ENCODE assay signal across 10 cellular contexts in genomic region chr4:73224886-73225285, GRCh38. TPM values are rescaled to one million over a fixed set of nuclear protein-coding genes. Genes with fewer than 3 reads are reported as not detected.
A peak's percentile ranks its signal among the peaks of the same experiment; 100 is the strongest.
DNase-seq lines count a peak whose midpoint lies in the region; ATAC-seq and TF ChIP-seq lines count a peak whose summit lies in the region.
"Had no signal": no experiment of that assay in that cellular context is flagged by ENCODE, and none has a peak within 500 bp of the region (broad histone marks: within the 10 kb centered on the region; RNA-seq: fewer than 3 reads in every experiment).

No MANE protein-coding gene starts in this region.

- H3K4me3 ChIP-seq in IMR-90 (ENCODE audit: insufficient read depth, low read depth, low read length) (no peak overlapping the region), spleen (no peak overlapping the region), left ventricle myocardium inferior (no peak overlapping the region), MG63 (no peak overlapping the region)

- intact Hi-C loops in IMR-90 (cut with micrococcal nuclease) (loop anchor here (5.0 kb wide), 1 partner anchor 32 kb away; the partner anchor contains the start of gene ANKRD17), spleen (cut with DNase I; ENCODE audit: low total_unique reads) (no loop called here), left ventricle myocardium inferior (cut with micrococcal nuclease) (no loop called here), MCF 10A (cut with micrococcal nuclease) (no loop called here)

- CTCF ChIA-PET in IMR-90 (lab: Yijun Ruan, JAX), result no interaction called here
- CTCF ChIA-PET in MCF 10A (lab: Yijun Ruan, JAX), result no interaction called here

- peaks cover 3% of the 10 kb centered on the region for H3K36me3 Mint-ChIP-seq in activated naive CD4-positive, alpha-beta T cell treated with anti-CD3 and anti-CD28 coated beads, Interleukin-2, amount 50 U/mL, for 24 hours
- H3K36me3 Mint-ChIP-seq in activated naive CD8-positive, alpha-beta T cell treated with anti-CD3 and anti-CD28 coated beads for 36 hours, result peaks cover 16% of the 10 kb centered on the region
- peaks cover 11% of the 10 kb centered on the region for H3K36me3 Mint-ChIP-seq in MCF 10A (ENCODE audit: insufficient read depth, unreplicated experiment)

- no peaks in the 10 kb centered on the region for H3K9me1 ChIP-seq in IMR-90 (ENCODE audit: insufficient read depth, low read length)

- no peak overlapping the region for H3K4me2 ChIP-seq in IMR-90 (ENCODE audit: low read depth, low read length)

- H3K14ac ChIP-seq in IMR-90 (replicated peaks; ENCODE audit: low read depth, low read length), result no peak overlapping the region

- TF ChIP-seq CTCF in IMR-90 (conservative IDR thresholded peaks at IDR 0.05; ENCODE audit: low read depth, low read length) (no peak), spleen (IDR thresholded peaks at IDR 0.05 in 8 of 11, conservative IDR thresholded peaks at IDR 0.05 in 3 of 11) (no peak), left ventricle myocardium inferior (IDR thresholded peaks at IDR 0.05; ENCODE audit: borderline replicate concordance) (no peak), MCF 10A (IDR thresholded peaks at IDR 0.05; ENCODE audit: unreplicated experiment) (no peak)

- H3K36me3 ChIP-seq in IMR-90 (ENCODE audit: control insufficient read depth, insufficient read depth, low read length), result no peaks in the 10 kb centered on the region
- no peaks in the 10 kb centered on the region for H3K36me3 ChIP-seq in spleen
- no peaks in the 10 kb centered on the region for H3K36me3 ChIP-seq in left ventricle myocardium inferior
- H3K36me3 ChIP-seq in MG63, result peaks cover 9% of the 10 kb centered on the region

- H3K9me3 Mint-ChIP-seq in activated naive CD4-positive, alpha-beta T cell treated with anti-CD3 and anti-CD28 coated beads, Interleukin-2, amount 50 U/mL, for 24 hours, result no peaks in the 10 kb centered on the region
- H3K9me3 Mint-ChIP-seq in activated naive CD8-positive, alpha-beta T cell treated with anti-CD3 and anti-CD28 coated beads for 36 hours, result peaks cover 3% of the 10 kb centered on the region
- no peaks in the 10 kb centered on the region for H3K9me3 Mint-ChIP-seq in MCF 10A (ENCODE audit: unreplicated experiment)
- H3K9me3 Mint-ChIP-seq: stimulated activated effector memory CD8-positive, alpha-beta T cell treated with anti-CD3 and anti-CD28 coated beads, Interleukin-12 subunit alpha, Interleukin-12 subunit beta, amount 100 ng/mL, for 72 hours had no signal

- H3K4me1 ChIP-seq in IMR-90 (ENCODE audit: control insufficient read depth, insufficient read depth, low read length) (peaks cover 3% of the 10 kb centered on the region), spleen (peaks cover 22 to 57% (median 45%) of the 10 kb centered on the region in 6 donors), left ventricle myocardium inferior (peaks cover 53% of the 10 kb centered on the region)

- ATAC-seq in IMR-90 (ENCODE audit: low read depth), result no peak
- ATAC-seq: stimulated activated effector memory CD8-positive, alpha-beta T cell treated with anti-CD3 and anti-CD28 coated beads, Interleukin-12 subunit alpha, Interleukin-12 subunit beta, amount 100 ng/mL, for 72 hours had no signal

- H3K4me1 Mint-ChIP-seq in activated naive CD4-positive, alpha-beta T cell treated with anti-CD3 and anti-CD28 coated beads, Interleukin-2, amount 50 U/mL, for 24 hours, result peaks cover 38% of the 10 kb centered on the region
- peaks cover 19% of the 10 kb centered on the region for H3K4me1 Mint-ChIP-seq in activated naive CD8-positive, alpha-beta T cell treated with anti-CD3 and anti-CD28 coated beads for 36 hours
- H3K4me1 Mint-ChIP-seq in MCF 10A (ENCODE audit: insufficient read depth, unreplicated experiment), result peaks cover 11% of the 10 kb centered on the region

- no peak overlapping the region for H4K91ac ChIP-seq in IMR-90 (ENCODE audit: insufficient read depth, low read depth, low read length)

- H3K18ac ChIP-seq in IMR-90 (ENCODE audit: low read depth, low read length), result no peak overlapping the region

- no peak overlapping the region for H4K5ac ChIP-seq in IMR-90 (ENCODE audit: low read depth, low read length)

- no peak overlapping the region for H2BK20ac ChIP-seq in IMR-90 (ENCODE audit: low read depth, low read length)

- no peak overlapping the region for H3K23ac ChIP-seq in IMR-90 (ENCODE audit: low read depth, low read length)

- no peak for TF ChIP-seq RAD21 in IMR-90 (IDR thresholded peaks at IDR 0.05; ENCODE audit: low read length)

- H2BK5ac ChIP-seq in IMR-90 (ENCODE audit: low read depth, low read length, poor library complexity, severe bottlenecking), result no peak overlapping the region

- no peak for TF ChIP-seq POLR2A in IMR-90 (IDR thresholded peaks at IDR 0.05; ENCODE audit: low read depth, low read length)
- no peak for TF ChIP-seq POLR2A in spleen (IDR thresholded peaks at IDR 0.05)

- peak overlapping the region; percentile 30 for H3K27ac Mint-ChIP-seq in activated naive CD4-positive, alpha-beta T cell treated with anti-CD3 and anti-CD28 coated beads, Interleukin-2, amount 50 U/mL, for 24 hours
- peak overlapping the region; percentile 46 for H3K27ac Mint-ChIP-seq in activated naive CD8-positive, alpha-beta T cell treated with anti-CD3 and anti-CD28 coated beads for 36 hours
- H3K27ac Mint-ChIP-seq in MCF 10A (ENCODE audit: low read depth, unreplicated experiment), result no peak overlapping the region

- no peak overlapping the region for H3K56ac ChIP-seq in IMR-90 (ENCODE audit: extremely low read depth, insufficient read depth, low read length)

- POLR2A ChIA-PET in IMR-90 (lab: Charles Lee; ENCODE audit: unreplicated experiment), result no interaction called here
- POLR2A ChIA-PET in MCF 10A (lab: Yijun Ruan, JAX), result interaction anchor here (4.7 to 5.1 kb wide), 2 partner anchors 10 to 33 kb away, joined by 21 to 82 read pairs; partner anchors contain the start of gene ANKRD17

- H3K27me3 Mint-ChIP-seq in activated naive CD4-positive, alpha-beta T cell treated with anti-CD3 and anti-CD28 coated beads, Interleukin-2, amount 50 U/mL, for 24 hours, result no peaks in the 10 kb centered on the region
- no peaks in the 10 kb centered on the region for H3K27me3 Mint-ChIP-seq in activated naive CD8-positive, alpha-beta T cell treated with anti-CD3 and anti-CD28 coated beads for 36 hours
- no peaks in the 10 kb centered on the region for H3K27me3 Mint-ChIP-seq in MCF 10A (ENCODE audit: insufficient read depth, unreplicated experiment)

- H3K27ac ChIP-seq in IMR-90 (ENCODE audit: insufficient read depth, low read length) (no peak overlapping the region), spleen (peak overlapping the region in 5 of 8 donors; percentile 34 to 86 (median 46)), left ventricle myocardium inferior (replicated peaks) (no peak overlapping the region)

- no peak overlapping the region for H2AK5ac ChIP-seq in IMR-90 (ENCODE audit: low read depth, low read length)

- dilution Hi-C loops in IMR-90 (cut with HindIII; ENCODE audit: low sequenced_read_pairs, unreplicated experiment), result no loop called here

- no peak overlapping the region for H2AK9ac ChIP-seq in IMR-90 (replicated peaks; ENCODE audit: low read depth, low read length, poor library complexity)

- DNase-seq in activated naive CD4-positive, alpha-beta T cell treated with anti-CD3 and anti-CD28 coated beads, Interleukin-2, amount 50 U/mL, for 16 hours, result no peak
- DNase-seq in IMR-90 (no peak), spleen (no peak), left ventricle myocardium inferior (no peak), MG63 (no peak), MCF 10A (ENCODE audit: unreplicated experiment) (no peak)
- no peak for DNase-seq in activated naive CD8-positive, alpha-beta T cell treated with anti-CD3 and anti-CD28 coated beads for 36 hours
- DNase-seq: activated CD8-positive, alpha-beta memory T cell treated with anti-CD3 and anti-CD28 coated beads, Interleukin-2, amount 50 U/mL, for 4 hours had no signal

- peaks cover 4% of the 10 kb centered on the region; the same call in 1 of the 2 replicates for H4K20me1 ChIP-seq in IMR-90 (ENCODE audit: insufficient read depth, low read length)

- no peak overlapping the region for H2BK15ac ChIP-seq in IMR-90 (ENCODE audit: low read depth, low read length)

- no peak overlapping the region for H4K8ac ChIP-seq in IMR-90 (ENCODE audit: low read depth in 2 of 2, low read length in 2 of 2)

- no peak overlapping the region for H3K4ac ChIP-seq in IMR-90 (ENCODE audit: low read depth, low read length)

- BruUV-seq in IMR-90 (replicated peaks; lab: Mats Ljungman, UMichigan) (TSS peak; percentile 3), MCF 10A (replicated peaks; lab: Mats Ljungman, UMichigan) (no TSS peak)

- H2BK120ac ChIP-seq in IMR-90 (ENCODE audit: low read depth, low read length), result no peak overlapping the region

- in situ Hi-C loops in IMR-90 (cut with MboI; ENCODE audit: low sequenced_read_pairs), result no loop called here

- no peak overlapping the region for H3K9ac ChIP-seq in IMR-90 (ENCODE audit: low read depth, low read length)

- H3K9me3 ChIP-seq in IMR-90 (ENCODE audit: control insufficient read depth, insufficient read depth, low read length), result no peaks in the 10 kb centered on the region
- peaks cover 0 to 5% (median 0%) of the 10 kb centered on the region in 8 donors for H3K9me3 ChIP-seq in spleen
- H3K9me3 ChIP-seq in left ventricle myocardium inferior (replicated peaks), result no peaks in the 10 kb centered on the region
- H3K9me3 ChIP-seq in MG63, result no peaks in the 10 kb centered on the region

- H3K4me3 Mint-ChIP-seq in activated naive CD4-positive, alpha-beta T cell treated with anti-CD3 and anti-CD28 coated beads, Interleukin-2, amount 50 U/mL, for 24 hours, result no peak overlapping the region
- no peak overlapping the region for H3K4me3 Mint-ChIP-seq in activated naive CD8-positive, alpha-beta T cell treated with anti-CD3 and anti-CD28 coated beads for 36 hours
- H3K4me3 Mint-ChIP-seq in MCF 10A (ENCODE audit: unreplicated experiment), result no peak overlapping the region
- H3K4me3 Mint-ChIP-seq: stimulated activated effector memory CD8-positive, alpha-beta T cell treated with anti-CD3 and anti-CD28 coated beads, Interleukin-12 subunit alpha, Interleukin-12 subunit beta, amount 100 ng/mL, for 72 hours had no signal

- H2AFZ ChIP-seq in IMR-90 (replicated peaks; ENCODE audit: low read length, poor library complexity), result no peak overlapping the region

- H3K27me3 ChIP-seq in IMR-90 (ENCODE audit: control insufficient read depth, insufficient read depth, low read length), result no peaks in the 10 kb centered on the region
- no peaks in the 10 kb centered on the region for H3K27me3 ChIP-seq in spleen (replicated peaks in 1 of 7)
- H3K27me3 ChIP-seq in left ventricle myocardium inferior (ENCODE audit: low read depth), result no peaks in the 10 kb centered on the region
- no peaks in the 10 kb centered on the region for H3K27me3 ChIP-seq in MG63

- WGBS in IMR-90 (ENCODE audit: extremely low coverage in 2 of 2, insufficient read length in 1 of 2), 2 experiments, result 83% methylated on average over 1 of the region's 3 CpGs; no CpG with 5 or more reads in 1 of the 2 experiments
- 52 to 74% (median 70%) methylated on average over 3 of the region's 3 CpGs for WGBS in spleen, 5 donors

- peaks cover 0 to 30% of the 10 kb centered on the region in 2 experiments; a peak in 3 of 4 replicates for H3K79me1 ChIP-seq in IMR-90 (ENCODE audit: low read depth in 1 of 2, low read length in 2 of 2)

RNA-seq across cellular contexts. Expression of gene ANKRD17, which starts 33.7 kb away (rescaled TPM):
- total RNA-seq in IMR-90 (2012; rRNA removed) (75.3 and 77.2 TPM in 2 replicates), spleen (10 to 100 TPM; 53.1 to 71.5 (median 63.3) TPM), left ventricle myocardium inferior (54.1 TPM), MCF 10A (2022) (62.8 and 65.7 TPM in 2 replicates)
- polyA plus RNA-seq in IMR-90 (2012; rRNA removed) (28.5 and 30.5 TPM in 2 replicates), spleen (1 to 10 TPM; 7.1 to 8.0 (median 7.4) TPM)
- 6.8 and 8.8 TPM in 2 replicates for polyA plus RNA-seq in IMR-90 (2012; cell fraction: cytosol; rRNA removed)
- polyA plus RNA-seq in IMR-90 (2012; cell fraction: nucleus; rRNA removed; ENCODE audit: low replicate concordance), result 13.9 and 48.1 TPM in 2 replicates
- total RNA-seq in activated naive CD8-positive, alpha-beta T cell treated with anti-CD3 and anti-CD28 coated beads for 36 hours, result 10 to 100 TPM; 61.6 to 65.0 TPM
- total RNA-seq in MG63 (2014; rRNA removed; shearing (Covaris generic); ENCODE audit: low replicate concordance), result 18.8 and 21.2 TPM in 2 replicates

Comparison
In these comparisons a context has a peak if more than half of its experiments do, and no peak if none do; other contexts are left out.
1. H3K27ac ChIP-seq: peak in spleen (5 of 8); none in IMR-90 (single experiment) and left ventricle myocardium inferior (single experiment).